Comparison of ENCODE assay signal across 8 cellular contexts in the genomic region with DNA sequence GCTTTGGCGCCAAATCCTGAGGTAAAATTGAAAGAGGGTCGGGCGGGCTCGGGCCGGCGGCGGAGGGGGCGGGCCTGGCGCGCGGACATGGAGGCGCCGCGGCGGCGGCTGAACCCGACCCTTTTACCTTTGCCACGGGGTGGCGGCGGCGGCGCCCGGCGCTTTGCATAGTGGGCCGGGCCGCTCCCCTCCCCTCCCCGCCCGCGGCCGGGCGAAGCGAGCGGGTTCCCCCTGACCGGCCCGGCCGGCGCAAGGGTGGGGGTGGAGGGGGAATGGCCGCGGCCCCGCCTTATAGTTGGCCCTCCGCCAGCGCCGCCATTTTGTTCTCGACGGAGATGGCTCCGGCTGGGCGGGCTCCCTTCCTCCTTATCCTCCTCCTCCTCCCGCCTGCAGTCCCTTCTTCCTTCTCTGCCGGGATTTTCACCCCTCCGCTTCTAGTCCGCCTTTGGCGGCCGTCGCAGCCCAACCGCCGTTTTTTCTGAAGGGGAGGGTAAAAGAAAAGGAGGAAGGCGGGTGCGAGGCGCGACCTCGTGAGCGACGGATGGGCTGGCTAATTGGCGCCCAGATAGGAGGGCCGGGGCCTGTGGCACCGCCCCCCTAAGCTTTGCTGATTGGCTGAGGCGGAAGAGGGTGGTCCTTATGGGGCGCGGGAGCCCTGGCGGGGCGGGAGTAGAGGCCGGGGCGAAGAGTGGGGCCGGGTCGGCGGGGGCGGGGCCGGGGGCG. TPM values are rescaled to one million over a fixed set of nuclear protein-coding genes. Genes with fewer than 3 reads are reported as not detected.
A peak's percentile ranks its signal among the peaks of the same experiment; 100 is the strongest.
DNase-seq lines count a peak whose midpoint lies in the region; ATAC-seq, FAIRE-seq and TF ChIP-seq lines count a peak whose summit lies in the region.

No MANE protein-coding gene starts in this region.

- DNase-seq in COR-L47 (lab: John Stamatoyannopoulos, UW), result peak; percentile 87
- peak; percentile 95 for DNase-seq in HTR-8/SVneo (ENCODE audit: insufficient read length, low spot score)
- DNase-seq in NOMO-1 treated with DMSO at 0.1 percent for 48 hours (lab: John Stamatoyannopoulos, UW; ENCODE audit: unreplicated experiment), result peak; percentile 94
- DNase-seq in activated CD8-positive, alpha-beta memory T cell treated with anti-CD3 and anti-CD28 coated beads, Interleukin-2, amount 10 ng/mL, durations not matched to agents 7 days and 5 days, result peak; percentile 97
- peak; percentile 89 to 96 for DNase-seq in H1 (ENCODE audit: low read depth in 1 of 2, low spot score in 2 of 2)
- peak; percentile 97 for DNase-seq in mesenchymal stem cell
- DNase-seq in stimulated activated CD8-positive, alpha-beta memory T cell treated with anti-CD3 and anti-CD28 coated beads, Interleukin-12 subunit alpha, Interleukin-12 subunit beta, amount 100 ng/mL, for 24 hours (ENCODE audit: extremely low read depth), result peak; percentile 90

- TF ChIP-seq POLR2A in H1 (IDR thresholded peaks at IDR 0.05; ENCODE audit: control extremely low read depth in 1 of 2, low read depth in 2 of 2, low read length in 2 of 2), result peak in 1 of 2 experiments; percentile 71; a peak in 1 of 3 replicates

- H4K20me1 ChIP-seq in H1 (replicated peaks in 1 of 2; ENCODE audit: control insufficient read depth in 1 of 2, insufficient read depth in 2 of 2, low read length in 2 of 2), result peaks cover 7 to 14% of the 10 kb centered on the region in 2 experiments

- peak overlapping the region; percentile 97 for H3K27ac ChIP-seq in H1 (ENCODE audit: low read depth, low read length)
- peak overlapping the region; percentile 99 for H3K27ac ChIP-seq in mesenchymal stem cell (ENCODE audit: low read length, poor library complexity, severe bottlenecking)

- H3K36me3 ChIP-seq in H1 (ENCODE audit: control insufficient read depth in 2 of 4, insufficient read depth in 4 of 4, low read length in 3 of 4), result peaks cover 13 to 35% (median 18%) of the 10 kb centered on the region in 4 experiments
- peaks cover 3 to 27% of the 10 kb centered on the region in 2 experiments for H3K36me3 ChIP-seq in mesenchymal stem cell (ENCODE audit: control insufficient read depth in 1 of 2, insufficient read depth in 2 of 2, low read depth in 1 of 2, low read length in 2 of 2)

- POLR2A ChIA-PET in H1 (lab: Charles Lee; ENCODE audit: partially characterized antibody), result interaction anchor here (0.6 to 2.2 kb wide), 19 partner anchors 9 to 384 kb away, joined by 3 to 11 read pairs (median 3); a partner anchor contains a TSS

- H3K4ac ChIP-seq in H1 (replicated peaks; ENCODE audit: insufficient read length, low read depth, low read length) (no peak overlapping the region), mesenchymal stem cell (ENCODE audit: low read depth in 1 of 2, low read length in 2 of 2) (peak overlapping the region; percentile 82 to 91)

- H2BK120ac ChIP-seq in H1 (replicated peaks; ENCODE audit: low read depth, low read length) (no peak overlapping the region), mesenchymal stem cell (ENCODE audit: low read depth, low read length) (peak overlapping the region; percentile 98)

- peak overlapping the region; percentile 98 for H3K4me3 Mint-ChIP-seq in activated CD8-positive, alpha-beta memory T cell treated with anti-CD3 and anti-CD28 coated beads, Interleukin-2, amount 10 ng/mL, durations not matched to agents 7 days and 5 days

- H2BK15ac ChIP-seq in H1 (ENCODE audit: low read length) (no peak overlapping the region), mesenchymal stem cell (ENCODE audit: low read depth, poor library complexity, severe bottlenecking) (peak overlapping the region; percentile 97)

- H4K5ac ChIP-seq in H1 (ENCODE audit: insufficient read length, low read depth, low read length), result peak overlapping the region; percentile 96

- no peak for TF ChIP-seq EP300 in H1 (IDR thresholded peaks at IDR 0.05; ENCODE audit: borderline replicate concordance in 1 of 2, low read depth in 2 of 2, low read length in 2 of 2)

- H2BK5ac ChIP-seq in H1 (ENCODE audit: low read depth, low read length) (peak overlapping the region; percentile 79; the same call in 1 of the 2 replicates), mesenchymal stem cell (ENCODE audit: low read depth, low read length, poor library complexity, severe bottlenecking) (peak overlapping the region; percentile 99)

- FAIRE-seq in HTR-8/SVneo (lab: Jason Lieb, UNC) (no peak), H1 (lab: Jason Lieb, UNC) (no peak)

- WGBS in H1 (ENCODE audit: extremely low coverage in 1 of 2, insufficient coverage in 1 of 2, insufficient read length in 1 of 2, insufficient replicate concordance in 2 of 2, low coverage in 1 of 2, low lambda C conversion rate in 2 of 2, missing lambda C conversion rate in 1 of 2), 2 experiments, result 0% methylated on average over 6 of the region's 79 CpGs; no CpG with 5 or more reads in 1 of the 2 experiments
- 1% methylated on average over 46 of the region's 79 CpGs for WGBS in mesenchymal stem cell

- H4K91ac ChIP-seq in H1 (replicated peaks; ENCODE audit: insufficient read length, low read length) (peak overlapping the region; percentile 67), mesenchymal stem cell (ENCODE audit: low read length) (peak overlapping the region; percentile 77)

- H3K27ac Mint-ChIP-seq in activated CD8-positive, alpha-beta memory T cell treated with anti-CD3 and anti-CD28 coated beads, Interleukin-2, amount 10 ng/mL, durations not matched to agents 7 days and 5 days, result peak overlapping the region; percentile 100

- no peaks in the 10 kb centered on the region for H3K9me3 Mint-ChIP-seq in activated CD8-positive, alpha-beta memory T cell treated with anti-CD3 and anti-CD28 coated beads, Interleukin-2, amount 10 ng/mL, durations not matched to agents 7 days and 5 days (ENCODE audit: low read depth)

- no peak for TF ChIP-seq CTCF in H1 (IDR thresholded peaks at IDR 0.05; ENCODE audit: control extremely low read depth in 1 of 3, insufficient read depth in 1 of 3, low read depth in 1 of 3, low read length in 3 of 3)

- H3K27me3 Mint-ChIP-seq in activated CD8-positive, alpha-beta memory T cell treated with anti-CD3 and anti-CD28 coated beads, Interleukin-2, amount 10 ng/mL, durations not matched to agents 7 days and 5 days, result no peaks in the 10 kb centered on the region

- H3K4me2 ChIP-seq in H1 (ENCODE audit: insufficient read depth in 1 of 2, low read depth in 2 of 2, low read length in 2 of 2), result peak overlapping the region; percentile 14 to 92
- peak overlapping the region; percentile 38 for H3K4me2 ChIP-seq in mesenchymal stem cell (ENCODE audit: low read length, poor library complexity, severe bottlenecking)

- H3K36me3 Mint-ChIP-seq in activated CD8-positive, alpha-beta memory T cell treated with anti-CD3 and anti-CD28 coated beads, Interleukin-2, amount 10 ng/mL, durations not matched to agents 7 days and 5 days, result peaks cover 34% of the 10 kb centered on the region

- H2AK5ac ChIP-seq in H1 (ENCODE audit: low read depth, low read length), result no peak overlapping the region
- H2AK5ac ChIP-seq in mesenchymal stem cell (ENCODE audit: low read length, severe bottlenecking), result no peak overlapping the region

- no peak overlapping the region for H3K14ac ChIP-seq in H1 (ENCODE audit: insufficient read length)
- peak overlapping the region in 1 of 2 experiments; percentile 49 for H3K14ac ChIP-seq in mesenchymal stem cell (ENCODE audit: low read length in 2 of 2)

- H2BK20ac ChIP-seq in H1 (ENCODE audit: low read length), result no peak overlapping the region

- peaks cover 50% of the 10 kb centered on the region for H3K4me1 Mint-ChIP-seq in activated CD8-positive, alpha-beta memory T cell treated with anti-CD3 and anti-CD28 coated beads, Interleukin-2, amount 10 ng/mL, durations not matched to agents 7 days and 5 days

- peak; percentile 82 for ATAC-seq in GM21381 (IDR thresholded peaks at IDR 0.05; ENCODE audit: unreplicated experiment)
- ATAC-seq in activated CD8-positive, alpha-beta memory T cell treated with anti-CD3 and anti-CD28 coated beads, Interleukin-2, amount 10 ng/mL, durations not matched to agents 7 days and 5 days, result peak; percentile 94

- H3K27me3 ChIP-seq in H1 (replicated peaks in 1 of 4; ENCODE audit: control insufficient read depth in 3 of 4, extremely low read depth in 1 of 4, insufficient read depth in 3 of 4, low read length in 3 of 4) (no peaks in the 10 kb centered on the region), mesenchymal stem cell (ENCODE audit: control insufficient read depth in 1 of 2, insufficient read depth in 1 of 2, low read length in 2 of 2) (no peaks in the 10 kb centered on the region)

- peak overlapping the region; percentile 59 for H3K56ac ChIP-seq in H1 (replicated peaks; ENCODE audit: insufficient read length, low read depth, low read length)

- H2AFZ ChIP-seq in H1 (ENCODE audit: low read length) (no peak overlapping the region), mesenchymal stem cell (ENCODE audit: low read depth, low read length) (peak overlapping the region; percentile 51)

- H3K9me3 ChIP-seq in H1 (ENCODE audit: insufficient read depth in 2 of 2, low read depth in 1 of 2, low read length in 1 of 2) (no peaks in the 10 kb centered on the region), mesenchymal stem cell (ENCODE audit: control insufficient read depth, low read length) (no peaks in the 10 kb centered on the region)

- H3K79me2 ChIP-seq in H1 (ENCODE audit: control insufficient read depth in 1 of 2, insufficient read depth in 2 of 2, low read length in 2 of 2), result peaks cover 41 to 87% of the 10 kb centered on the region in 2 experiments

- H3K18ac ChIP-seq in H1 (ENCODE audit: extremely low read depth, low read length) (peak overlapping the region; percentile 56), mesenchymal stem cell (ENCODE audit: low read depth in 1 of 2, low read length in 2 of 2) (peak overlapping the region; percentile 92 to 94)

- H2BK12ac ChIP-seq in H1 (ENCODE audit: low read depth, low read length), result no peak overlapping the region; the same call in 1 of the 2 replicates
- no peak overlapping the region for H2BK12ac ChIP-seq in mesenchymal stem cell (ENCODE audit: low read length in 2 of 2)

- H3K9ac ChIP-seq in H1 (replicated peaks in 1 of 4; ENCODE audit: extremely low read depth in 1 of 4, low read depth in 3 of 4, low read length in 3 of 4), result peak overlapping the region; percentile 91 to 97 (median 95)
- H3K9ac ChIP-seq in mesenchymal stem cell (ENCODE audit: low read length), result peak overlapping the region; percentile 97

- CTCF ChIA-PET in activated CD8-positive, alpha-beta memory T cell treated with anti-CD3 and anti-CD28 coated beads, Interleukin-2, amount 10 ng/mL, durations not matched to agents 7 days and 5 days (lab: Charles Lee), result interaction anchor here (0.5 to 1.3 kb wide), 5 partner anchors 11 to 297 kb away, joined by 3 to 5 read pairs (median 3); a partner anchor contains a TSS
- CTCF ChIA-PET in H1 (lab: Charles Lee; ENCODE audit: partially characterized antibody), result interaction anchor here (0.6 kb wide), 1 partner anchor 17 kb away, joined by 3 read pairs; no protein-coding TSS in a partner anchor

- no peaks in the 10 kb centered on the region for H3K23me2 ChIP-seq in H1 (ENCODE audit: low read depth, low read length)

- peaks cover 8% of the 10 kb centered on the region for H3K79me1 ChIP-seq in H1 (ENCODE audit: low read depth, low read length)
- peaks cover 7% of the 10 kb centered on the region for H3K79me1 ChIP-seq in mesenchymal stem cell (replicated peaks; ENCODE audit: low read length, poor library complexity, severe bottlenecking)

- H3K4me1 ChIP-seq in H1 (replicated peaks in 1 of 4; ENCODE audit: control insufficient read depth in 3 of 4, insufficient read depth in 4 of 4, low read length in 3 of 4) (peaks cover 3 to 10% (median 4%) of the 10 kb centered on the region in 4 experiments; a peak in 4 of 7 replicates), mesenchymal stem cell (ENCODE audit: control insufficient read depth, insufficient read depth, low read depth, low read length) (peaks cover 4% of the 10 kb centered on the region)

- H4K8ac ChIP-seq in H1 (ENCODE audit: extremely low read depth, insufficient read depth, low read length) (peak overlapping the region; percentile 100), mesenchymal stem cell (ENCODE audit: low read length) (peak overlapping the region; percentile 91)

- no peak for TF ChIP-seq RAD21 in H1 (IDR thresholded peaks at IDR 0.05 in 1 of 2, conservative IDR thresholded peaks at IDR 0.05 in 1 of 2; ENCODE audit: low read depth in 2 of 2, low read length in 2 of 2)

- peak overlapping the region; percentile 92 to 99 (median 95) for H3K4me3 ChIP-seq in H1 (ENCODE audit: extremely low read depth in 1 of 4, insufficient read depth in 2 of 4, low read depth in 3 of 4, low read length in 4 of 4)
- peak overlapping the region; percentile 94 to 96 for H3K4me3 ChIP-seq in mesenchymal stem cell (ENCODE audit: insufficient read depth in 1 of 2, low read depth in 1 of 2, low read length in 2 of 2)

- H3K23ac ChIP-seq in H1 (ENCODE audit: insufficient read length) (no peak overlapping the region), mesenchymal stem cell (ENCODE audit: low read length in 2 of 2) (peak overlapping the region in 1 of 2 experiments; percentile 40)

RNA-seq across cellular contexts. Expression of a gene that starts 0.7 kb away (rescaled TPM):
- 10 to 100 TPM; 56.5 to 69.7 TPM for total RNA-seq in activated CD8-positive, alpha-beta memory T cell treated with anti-CD3 and anti-CD28 coated beads, Interleukin-2, amount 10 ng/mL, durations not matched to agents 7 days and 5 days
- 43.1 and 44.4 TPM in 2 replicates for total RNA-seq in H1 (2021; fragmentation: NEBNext Ultra II Directional; extraction: Animal tissue kit (Norgen Biotek cat#: 25700))
- 16.6 and 17.5 TPM in 2 replicates for polyA plus RNA-seq in H1 (2011; rRNA removed)
- polyA plus RNA-seq in H1 (2011; cell fraction: cytosol; rRNA removed), result 18.1 TPM
- 78.9 TPM for polyA plus RNA-seq in H1 (2011; cell fraction: nucleus; rRNA removed)
- 18.7 to 28.5 TPM (median 26.7 TPM) in 4 replicates for polyA plus RNA-seq in H1 (2012, experiment 1 of 2)
- polyA plus RNA-seq in H1 (2012, experiment 2 of 2), result 2.1 TPM
- 26.7 TPM for polyA plus RNA-seq in H1 (2013, experiment 1 of 2)
- 23.9 TPM for polyA plus RNA-seq in H1 (2013, experiment 2 of 2)
- polyA minus RNA-seq in H1 (2011; rRNA and poly(A)+ RNA removed), result 54.6 and 58.7 TPM in 2 replicates
- 34.1 TPM for polyA minus RNA-seq in H1 (2011; cell fraction: cytosol; rRNA and poly(A)+ RNA removed)
- polyA minus RNA-seq in H1 (2011; cell fraction: nucleus; rRNA and poly(A)+ RNA removed), result 93.2 TPM
- 19.1 TPM for polyA plus RNA-seq in mesenchymal stem cell (2013, experiment 1 of 2)
- polyA plus RNA-seq in mesenchymal stem cell (2013, experiment 2 of 2), result 17.4 TPM

Comparison
In these comparisons a context has a peak if more than half of its experiments do, and no peak if none do; other contexts are left out.
1. Peak in every context shown above with its lines: DNase-seq, ATAC-seq, H3K4me3 ChIP-seq and H3K27ac ChIP-seq.